25 cellular contexts compared by ENCODE assay signal in genomic region chr4:99657801-99658200, GRCh38. TPM values are rescaled to one million over a fixed set of nuclear protein-coding genes. Genes with fewer than 3 reads are reported as not detected.
DNase-seq lines count a peak whose midpoint lies in the region; ATAC-seq and TF ChIP-seq lines count a peak whose summit lies in the region.
"Had no signal": no experiment of that assay in that cellular context is flagged by ENCODE, and none has a peak within 500 bp of the region (broad histone marks: within the 10 kb centered on the region; RNA-seq: fewer than 3 reads in every experiment).

Gene C4orf54, minus strand, starts transcription at chr4:99657828. Its CDS starts 3,180 bp downstream, at chr4:99654648.

- H4K20me1 ChIP-seq in neural progenitor cell (ENCODE audit: low read depth) (no peaks in the 10 kb centered on the region), Karpas-422 (ENCODE audit: insufficient read depth, low read depth, low read length) (no peaks in the 10 kb centered on the region)

- WGBS in heart right ventricle, 2 donors = 45 to 59% methylated on average over 1 of the region's 1 CpG
- 43% methylated on average over 1 of the region's 1 CpG for WGBS in esophagus muscularis mucosa

- H3K36me3 Mint-ChIP-seq in neural progenitor cell = no peaks in the 10 kb centered on the region
- H3K36me3 Mint-ChIP-seq: stimulated activated effector memory CD8-positive, alpha-beta T cell treated with anti-CD3 and anti-CD28 coated beads, Interleukin-12 subunit alpha, Interleukin-12 subunit beta, amount 100 ng/mL, for 72 hours had no signal

- peaks cover 0 to 39% (median 4%) of the 10 kb centered on the region in 9 donors for H3K4me1 ChIP-seq in heart right ventricle
- H3K4me1 ChIP-seq in esophagus muscularis mucosa = peaks cover 18 to 52% (median 37%) of the 10 kb centered on the region in 4 donors
- no peaks in the 10 kb centered on the region for H3K4me1 ChIP-seq in neural progenitor cell
- H3K4me1 ChIP-seq in Karpas-422 (ENCODE audit: low read length) = peaks cover 31% of the 10 kb centered on the region

- H3K4me3 ChIP-seq in heart right ventricle (no peak within 1 kb of the TSS), esophagus muscularis mucosa (no peak within 1 kb of the TSS), neural progenitor cell (no peak within 1 kb of the TSS), coronary artery (no peak within 1 kb of the TSS), Karpas-422 (ENCODE audit: low read length) (no peak within 1 kb of the TSS)
- H3K4me3 ChIP-seq: mucosa of descending colon, suprapubic skin had no signal

- no peak for TF ChIP-seq EP300 in esophagus muscularis mucosa (IDR thresholded peaks at IDR 0.05)

- no peaks in the 10 kb centered on the region for H3K27me3 Mint-ChIP-seq in neural progenitor cell (ENCODE audit: insufficient read depth, low read depth)
- H3K27me3 Mint-ChIP-seq: dendritic cell treated with granulocyte-macrophage colony-stimulating factor and Interleukin-4, amounts not matched to agents 40 ng/mL and 50 ng/mL, for 4 days had no signal

- H3K36me3 ChIP-seq in heart right ventricle (no peaks in the 10 kb centered on the region), esophagus muscularis mucosa (no peaks in the 10 kb centered on the region), neural progenitor cell (no peaks in the 10 kb centered on the region), Karpas-422 (ENCODE audit: insufficient read depth, low read length) (no peaks in the 10 kb centered on the region)
- H3K36me3 ChIP-seq: suprapubic skin had no signal

- H3K4me2 ChIP-seq in neural progenitor cell (no peak within 1 kb of the TSS), Karpas-422 (ENCODE audit: low read depth, low read length, poor library complexity, severe bottlenecking) (no peak within 1 kb of the TSS)

- H3K27ac ChIP-seq in heart right ventricle (peak within 1 kb of the TSS in 9 of 10 donors; percentile 23 to 75 (median 60)), esophagus muscularis mucosa (replicated peaks in 1 of 4) (peak within 1 kb of the TSS; percentile 61 to 71 (median 66)), neural progenitor cell (no peak within 1 kb of the TSS), coronary artery (no peak within 1 kb of the TSS), Karpas-422 (ENCODE audit: low read length) (no peak within 1 kb of the TSS)
- H3K27ac ChIP-seq: suprapubic skin had no signal

- intact Hi-C loops in heart right ventricle (cut with DNase I) = no loop called here
- intact Hi-C loops in left ventricle myocardium superior (cut with micrococcal nuclease) = no loop called here
- intact Hi-C loops in esophagus muscularis mucosa (cut with DNase I) = no loop called here

- H3K79me2 ChIP-seq in neural progenitor cell (ENCODE audit: low read depth) (no peaks in the 10 kb centered on the region), Karpas-422 (ENCODE audit: low read length) (no peaks in the 10 kb centered on the region)

- no peaks in the 10 kb centered on the region for H3K9me3 Mint-ChIP-seq in neural progenitor cell
- H3K9me3 Mint-ChIP-seq: activated T-cell treated with anti-CD3 and anti-CD28 coated beads, Interleukin-2, amount 50 U/mL, for 4 hours; stimulated activated effector memory CD8-positive, alpha-beta T cell treated with anti-CD3 and anti-CD28 coated beads, Interleukin-12 subunit alpha, Interleukin-12 subunit beta, amount 100 ng/mL, for 72 hours; T-helper 1 cell treated with Interleukin-12 subunit alpha and Interleukin-12 subunit beta and Interleukin-4 antibody, amounts not matched to agents 30 μg/mL and 1 μg/mL, for 36 hours had no signal

- H2AFZ ChIP-seq in neural progenitor cell (replicated peaks) (no peak within 1 kb of the TSS), Karpas-422 (ENCODE audit: low read length) (no peak within 1 kb of the TSS)

- no peak for TF ChIP-seq CTCF in heart right ventricle (IDR thresholded peaks at IDR 0.05)
- TF ChIP-seq CTCF in esophagus muscularis mucosa (IDR thresholded peaks at IDR 0.05) = no peak
- TF ChIP-seq CTCF in neural progenitor cell (IDR thresholded peaks at IDR 0.05) = no peak
- TF ChIP-seq CTCF in coronary artery (IDR thresholded peaks at IDR 0.05) = no peak

- ATAC-seq in heart right ventricle (peak in 3 of 8 donors; percentile 9 to 33 (median 27)), left ventricle myocardium superior (no peak), GM21528 (IDR thresholded peaks at IDR 0.05; ENCODE audit: low FRiP score, unreplicated experiment) (no peak), GM19023 (IDR thresholded peaks at IDR 0.05; ENCODE audit: unreplicated experiment) (no peak)
- ATAC-seq: activated T-cell treated with anti-CD3 and anti-CD28 coated beads, Interleukin-2, amount 50 U/mL, for 4 hours; mucosa of descending colon; stimulated activated effector memory CD8-positive, alpha-beta T cell treated with anti-CD3 and anti-CD28 coated beads, Interleukin-12 subunit alpha, Interleukin-12 subunit beta, amount 100 ng/mL, for 72 hours had no signal

- no peaks in the 10 kb centered on the region for H3F3A ChIP-seq in neural progenitor cell (ENCODE audit: low read depth)

- no peak within 1 kb of the TSS for H3K9ac ChIP-seq in neural progenitor cell
- no peak within 1 kb of the TSS for H3K9ac ChIP-seq in Karpas-422 (ENCODE audit: low read length)

- no peak for TF ChIP-seq POLR2A in esophagus muscularis mucosa (IDR thresholded peaks at IDR 0.05; ENCODE audit: low read depth)

- H3K9me2 ChIP-seq in Karpas-422 (replicated peaks; ENCODE audit: insufficient read depth, low read length) = no peaks in the 10 kb centered on the region

- peaks cover 25% of the 10 kb centered on the region for H3K4me1 Mint-ChIP-seq in neural progenitor cell
- H3K4me1 Mint-ChIP-seq: stimulated activated effector memory CD8-positive, alpha-beta T cell treated with anti-CD3 and anti-CD28 coated beads, Interleukin-12 subunit alpha, Interleukin-12 subunit beta, amount 100 ng/mL, for 72 hours had no signal

- H3K4me3 Mint-ChIP-seq in neural progenitor cell = no peak within 1 kb of the TSS
- H3K4me3 Mint-ChIP-seq: activated T-cell treated with anti-CD3 and anti-CD28 coated beads, Interleukin-2, amount 50 U/mL, for 4 hours; dendritic cell treated with granulocyte-macrophage colony-stimulating factor and Interleukin-4, amounts not matched to agents 40 ng/mL and 50 ng/mL, for 4 days; stimulated activated effector memory CD8-positive, alpha-beta T cell treated with anti-CD3 and anti-CD28 coated beads, Interleukin-12 subunit alpha, Interleukin-12 subunit beta, amount 100 ng/mL, for 72 hours; T-helper 1 cell treated with Interleukin-12 subunit alpha and Interleukin-12 subunit beta and Interleukin-4 antibody, amounts not matched to agents 30 μg/mL and 1 μg/mL, for 36 hours had no signal

- H3K27me3 ChIP-seq in heart right ventricle = no peaks in the 10 kb centered on the region
- no peaks in the 10 kb centered on the region for H3K27me3 ChIP-seq in esophagus muscularis mucosa
- no peaks in the 10 kb centered on the region for H3K27me3 ChIP-seq in neural progenitor cell
- H3K27me3 ChIP-seq in Karpas-422 (ENCODE audit: low read length) = no peaks in the 10 kb centered on the region
- H3K27me3 ChIP-seq: suprapubic skin had no signal

- H3K27ac Mint-ChIP-seq in neural progenitor cell = peak within 1 kb of the TSS; percentile 60
- H3K27ac Mint-ChIP-seq: dendritic cell treated with granulocyte-macrophage colony-stimulating factor and Interleukin-4, amounts not matched to agents 40 ng/mL and 50 ng/mL, for 4 days; stimulated activated effector memory CD8-positive, alpha-beta T cell treated with anti-CD3 and anti-CD28 coated beads, Interleukin-12 subunit alpha, Interleukin-12 subunit beta, amount 100 ng/mL, for 72 hours; T-helper 1 cell treated with Interleukin-12 subunit alpha and Interleukin-12 subunit beta and Interleukin-4 antibody, amounts not matched to agents 30 μg/mL and 1 μg/mL, for 36 hours had no signal

- peaks cover 0 to 4% (median 0%) of the 10 kb centered on the region in 11 donors for H3K9me3 ChIP-seq in heart right ventricle
- H3K9me3 ChIP-seq in esophagus muscularis mucosa = no peaks in the 10 kb centered on the region
- no peaks in the 10 kb centered on the region for H3K9me3 ChIP-seq in neural progenitor cell (ENCODE audit: low read depth)
- no peaks in the 10 kb centered on the region for H3K9me3 ChIP-seq in Karpas-422 (ENCODE audit: low read length)
- H3K9me3 ChIP-seq: mucosa of descending colon, suprapubic skin had no signal

- DNase-seq in heart right ventricle (no peak), left ventricle myocardium superior (no peak), esophagus muscularis mucosa (ENCODE audit: extremely low spot score) (no peak), neural progenitor cell (ENCODE audit: low spot score) (no peak), coronary artery (ENCODE audit: low spot score) (no peak), Karpas-422 (no peak)
- DNase-seq: activated CD4-positive, alpha-beta T cell treated with anti-CD3 and anti-CD28 coated beads for 48 hours; activated naive CD4-positive, alpha-beta T cell; activated T-cell treated with anti-CD3 and anti-CD28 coated beads, Interleukin-2, amount 50 U/mL, for 4 hours; DMS53; KG1; mucosa of descending colon; NCI-H146; NCI-H510A had no signal

RNA-seq across cellular contexts. Expression of gene C4orf54, which starts in this region (rescaled TPM):
- total RNA-seq in heart right ventricle = 1 to 10 TPM in 8 of 10 donors, under 1 TPM in 2; 0.68 to 9.3 (median 1.6) TPM
- 10 to 100 TPM in 1 of 2 donors, under 1 TPM in 1; 0.80 to 14.4 TPM for polyA plus RNA-seq in heart right ventricle
- total RNA-seq in left ventricle myocardium superior = 0.77 TPM
- total RNA-seq in esophagus muscularis mucosa = 1 to 10 TPM in 1 of 4 donors, under 1 TPM in 3; under 0.01 to 2.1 (median 0.60) TPM
- total RNA-seq in neural progenitor cell (ENCODE audit: low replicate concordance) = not detected in 2 replicates
- total RNA-seq in Karpas-422 (2014; rRNA removed; shearing (Covaris generic); ENCODE audit: low replicate concordance) = 3.4 and 4.7 TPM in 2 replicates
- total RNA-seq: A673; activated CD8-positive, alpha-beta memory T cell treated with anti-CD3 and anti-CD28 coated beads for 36 hours; activated T-cell treated with anti-CD3 and anti-CD28 coated beads, Interleukin-2, amount 50 U/mL, for 4 hours; H1; suprapubic skin had no signal
- polyA plus RNA-seq: BJ, H1, liver had no signal

Comparison
In these comparisons a context has a peak if more than half of its experiments do, and no peak if none do; other contexts are left out.
1. H3K27ac ChIP-seq: peak in heart right ventricle (9 of 10) and esophagus muscularis mucosa (4 of 4); none in neural progenitor cell (single experiment), coronary artery (0 of 2) and Karpas-422 (single experiment).